In the genomic region with DNA sequence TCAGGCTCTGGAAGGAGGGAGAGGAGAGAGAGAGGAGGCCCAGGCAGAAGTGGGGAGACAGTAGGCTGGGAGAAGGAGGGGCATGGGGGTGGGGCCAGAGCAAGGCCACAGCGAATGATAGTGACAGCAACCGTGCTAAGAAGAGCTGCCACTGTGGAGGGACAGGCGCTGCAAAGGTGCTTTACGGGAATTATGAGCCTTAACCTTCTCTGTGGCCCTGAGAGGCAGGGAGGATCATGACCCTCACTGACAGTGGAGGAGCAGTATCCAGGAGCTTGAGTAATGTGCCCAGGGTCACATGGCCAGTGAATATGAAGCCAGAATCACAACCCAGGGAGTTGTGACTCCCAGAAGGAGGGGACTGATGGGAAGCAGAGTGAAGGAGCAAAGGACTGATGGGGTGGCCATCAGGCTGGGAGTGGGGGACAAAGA, we compare ENCODE assay signal across 17 cellular contexts. TPM values are rescaled to one million over a fixed set of nuclear protein-coding genes. Genes with fewer than 3 reads are reported as not detected.
DNase-seq lines count a peak whose midpoint lies in the region; ATAC-seq and TF ChIP-seq lines count a peak whose summit lies in the region.
"Had no signal": no experiment of that assay in that cellular context is flagged by ENCODE, and none has a peak within 500 bp of the region (broad histone marks: within the 10 kb centered on the region; RNA-seq: fewer than 3 reads in every experiment).

No MANE protein-coding gene starts in this region.

- no peaks in the 10 kb centered on the region for H3K9me3 ChIP-seq in BLaER1 treated with 17β-estradiol and CSF1 and Interleukin-3, amounts not matched to agents 10 nM and 100 nM (replicated peaks in 1 of 11)
- no peaks in the 10 kb centered on the region for H3K9me3 ChIP-seq in SJCRH30 (replicated peaks)
- no peaks in the 10 kb centered on the region for H3K9me3 ChIP-seq in cardiac muscle cell (ENCODE audit: low read depth)
- H3K9me3 ChIP-seq: left lung, ovary, SJSA1, thoracic aorta had no signal

- no peak for TF ChIP-seq CTCF in cardiac muscle cell (IDR thresholded peaks at IDR 0.05; ENCODE audit: low read depth, low read length)

- peak overlapping the region in 4 of 11 experiments; percentile 30 to 49 (median 41); a peak in 5 of 22 replicates for H3K9ac ChIP-seq in BLaER1 treated with 17β-estradiol and CSF1 and Interleukin-3, amounts not matched to agents 10 nM and 100 nM

- H4K20me1 ChIP-seq in BLaER1 treated with 17β-estradiol and CSF1 and Interleukin-3, amounts not matched to agents 10 nM and 100 nM, result peaks cover 0 to 9% (median 0%) of the 10 kb centered on the region in 11 experiments; a peak in 3 of 22 replicates

- ATAC-seq in sciatic nerve, result peak; percentile 72
- no peak for ATAC-seq in HG03354 (IDR thresholded peaks at IDR 0.05; ENCODE audit: poor library complexity, severe bottlenecking, unreplicated experiment)
- no peak for ATAC-seq in GM18870 (IDR thresholded peaks at IDR 0.05; ENCODE audit: unreplicated experiment)
- ATAC-seq in GM21737 (IDR thresholded peaks at IDR 0.05; ENCODE audit: unreplicated experiment), result no peak

- peaks cover 31 to 74% (median 62%) of the 10 kb centered on the region in 10 experiments for H3K4me1 ChIP-seq in BLaER1 treated with 17β-estradiol and CSF1 and Interleukin-3, amounts not matched to agents 10 nM and 100 nM
- H3K4me1 ChIP-seq in SJCRH30 (peaks cover 35% of the 10 kb centered on the region), cardiac muscle cell (ENCODE audit: low read depth) (peaks cover 27% of the 10 kb centered on the region)

- intact Hi-C loops in sciatic nerve (cut with DNase I), result loop anchor here (2.0 kb wide), 1 partner anchor 93 kb away; no protein-coding TSS in a partner anchor

- no peaks in the 10 kb centered on the region for H3K36me3 ChIP-seq in BLaER1 treated with 17β-estradiol and CSF1 and Interleukin-3, amounts not matched to agents 10 nM and 100 nM
- no peaks in the 10 kb centered on the region for H3K36me3 ChIP-seq in SJCRH30
- no peaks in the 10 kb centered on the region for H3K36me3 ChIP-seq in cardiac muscle cell
- H3K36me3 ChIP-seq: brain microvascular endothelial cell, left lung, ovary, SJSA1, thoracic aorta had no signal

- DNase-seq in SJCRH30 (peak; percentile 47 to 68), cardiac muscle cell (ENCODE audit: low read depth in 1 of 2, low spot score in 1 of 2) (no peak), sciatic nerve (ENCODE audit: low spot score) (no peak), NCI-H748 treated with DMSO at 0.1 percent for 48 hours (lab: John Stamatoyannopoulos, UW) (no peak)
- DNase-seq: brain microvascular endothelial cell; DND-41; stimulated activated CD4-positive, alpha-beta T cell treated with anti-CD3 and anti-CD28 coated beads, Interleukin-4, amount 100 ng/mL, for 24 hours had no signal

- peak overlapping the region in 3 of 11 experiments; percentile 37 to 57 (median 39); a peak in 4 of 22 replicates for H3K27ac ChIP-seq in BLaER1 treated with 17β-estradiol and CSF1 and Interleukin-3, amounts not matched to agents 10 nM and 100 nM
- H3K27ac ChIP-seq in SJCRH30 (no peak overlapping the region; the same call in 1 of the 2 replicates), cardiac muscle cell (peak overlapping the region; percentile 90)
- H3K27ac ChIP-seq: brain microvascular endothelial cell, epithelial cell of prostate, left lung, ovary, SJSA1, thoracic aorta had no signal

- no peak overlapping the region for H3K4me3 ChIP-seq in BLaER1 treated with 17β-estradiol and CSF1 and Interleukin-3, amounts not matched to agents 10 nM and 100 nM
- H3K4me3 ChIP-seq in SJCRH30, result no peak overlapping the region
- H3K4me3 ChIP-seq in cardiac muscle cell, result no peak overlapping the region
- H3K4me3 ChIP-seq: left lung, ovary, SJSA1, skin epidermis, thoracic aorta had no signal

- H3K4me2 ChIP-seq in BLaER1 treated with 17β-estradiol and CSF1 and Interleukin-3, amounts not matched to agents 10 nM and 100 nM, result peak overlapping the region in 8 of 11 experiments; percentile 2 to 90 (median 54); a peak in 10 of 22 replicates

- peaks cover 0 to 5% (median 0%) of the 10 kb centered on the region in 11 experiments; a peak in 6 of 22 replicates for H3K27me3 ChIP-seq in BLaER1 treated with 17β-estradiol and CSF1 and Interleukin-3, amounts not matched to agents 10 nM and 100 nM
- no peaks in the 10 kb centered on the region for H3K27me3 ChIP-seq in SJCRH30
- H3K27me3 ChIP-seq in cardiac muscle cell, result no peaks in the 10 kb centered on the region
- H3K27me3 ChIP-seq: brain microvascular endothelial cell, left lung, ovary, SJSA1 had no signal

RNA-seq across cellular contexts. Expression of a gene that starts 53.4 kb away (rescaled TPM):
- total RNA-seq in SJCRH30 (2014; rRNA removed; shearing (Covaris generic)), result 3,637 and 3,779 TPM in 2 replicates
- total RNA-seq in cardiac muscle cell (1,294 and 1,627 TPM in 2 replicates), sciatic nerve (1,008 TPM)
- 590 and 630 TPM in 2 replicates for polyA plus RNA-seq in cardiac muscle cell

Comparison
In these comparisons a context has a peak if more than half of its experiments do, and no peak if none do; other contexts are left out.
1. DNase-seq: peak in SJCRH30 (2 of 2); none in cardiac muscle cell (0 of 2), sciatic nerve (single experiment) and NCI-H748 treated with DMSO at 0.1 percent for 48 hours (single experiment).